ENCODE assay signal across 16 cellular contexts in the genomic region with DNA sequence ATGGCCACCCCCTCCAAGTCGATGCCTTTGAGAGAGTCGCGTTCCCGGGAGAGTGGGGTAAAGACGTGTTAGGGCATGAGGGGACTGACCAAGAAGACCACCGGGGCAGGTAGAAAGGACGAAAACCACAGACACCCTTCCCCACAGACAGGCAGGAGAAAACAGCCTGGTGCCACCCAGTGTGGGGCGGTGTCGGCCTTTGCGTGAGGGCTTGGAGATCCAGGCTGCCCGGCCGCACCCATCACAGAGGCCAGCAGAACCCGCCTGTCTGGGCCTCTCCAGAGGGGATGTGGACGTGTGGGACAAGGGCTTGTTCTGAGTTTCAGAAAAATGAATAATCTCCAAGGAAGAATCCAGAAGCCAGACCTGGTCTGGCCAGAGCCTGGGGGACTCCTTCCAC. TPM values are rescaled to one million over a fixed set of nuclear protein-coding genes. Genes with fewer than 3 reads are reported as not detected.
A peak's percentile ranks its signal among the peaks of the same experiment; 100 is the strongest.
DNase-seq lines count a peak whose midpoint lies in the region; ATAC-seq and TF ChIP-seq lines count a peak whose summit lies in the region.
"Had no signal": no experiment of that assay in that cellular context is flagged by ENCODE, and none has a peak within 500 bp of the region (broad histone marks: within the 10 kb centered on the region; RNA-seq: fewer than 3 reads in every experiment).

No MANE protein-coding gene starts in this region.

- POLR2A ChIA-PET in WTC11 (lab: Charles Lee), result interaction anchor here (1.0 kb wide), 1 partner anchor 137 kb away, joined by 4 read pairs; no protein-coding TSS in a partner anchor

- intact Hi-C loops in dendritic cell treated with granulocyte-macrophage colony-stimulating factor and Interleukin-4, amounts not matched to agents 40 ng/mL and 50 ng/mL, for 4 days (cut with micrococcal nuclease), result no loop called here

- ATAC-seq in WTC11 (no peak), GM18867 (IDR thresholded peaks at IDR 0.05; ENCODE audit: unreplicated experiment) (no peak), GM18870 (IDR thresholded peaks at IDR 0.05; ENCODE audit: unreplicated experiment) (no peak)
- no peak for ATAC-seq in activated T-helper 17 cell treated with anti-CD3 and anti-CD28 coated beads, Interleukin-2, amount 50 U/mL, for 72 hours (replicated peaks)
- ATAC-seq: A549, HCT116 had no signal

- H3K27me3 Mint-ChIP-seq in WTC11 (ENCODE audit: low read depth), result peaks cover 3% of the 10 kb centered on the region; the same call in 1 of the 2 replicates
- no peaks in the 10 kb centered on the region for H3K27me3 Mint-ChIP-seq in dendritic cell treated with granulocyte-macrophage colony-stimulating factor and Interleukin-4, amounts not matched to agents 40 ng/mL and 50 ng/mL, for 4 days
- no peaks in the 10 kb centered on the region for H3K27me3 Mint-ChIP-seq in neural crest cell (ENCODE audit: low read depth)
- H3K27me3 Mint-ChIP-seq in type B pancreatic cell, result no peaks in the 10 kb centered on the region
- H3K27me3 Mint-ChIP-seq in activated T-helper 17 cell treated with anti-CD3 and anti-CD28 coated beads, Interleukin-2, amount 50 U/mL, for 72 hours, result no peaks in the 10 kb centered on the region

- no peak for TF ChIP-seq CTCF in WTC11 (IDR thresholded peaks at IDR 0.05)
- TF ChIP-seq CTCF in neural crest cell (conservative IDR thresholded peaks at IDR 0.05), result no peak
- TF ChIP-seq CTCF in type B pancreatic cell (conservative IDR thresholded peaks at IDR 0.05), result no peak

- H3K4me1 Mint-ChIP-seq in WTC11, result peaks cover 15% of the 10 kb centered on the region
- H3K4me1 Mint-ChIP-seq in dendritic cell treated with granulocyte-macrophage colony-stimulating factor and Interleukin-4, amounts not matched to agents 40 ng/mL and 50 ng/mL, for 4 days (ENCODE audit: low read depth), result peaks cover 83% of the 10 kb centered on the region
- peaks cover 55% of the 10 kb centered on the region for H3K4me1 Mint-ChIP-seq in neural crest cell
- H3K4me1 Mint-ChIP-seq in type B pancreatic cell (ENCODE audit: unreplicated experiment), result peaks cover 15% of the 10 kb centered on the region
- H3K4me1 Mint-ChIP-seq in activated T-helper 17 cell treated with anti-CD3 and anti-CD28 coated beads, Interleukin-2, amount 50 U/mL, for 72 hours, result no peaks in the 10 kb centered on the region
- H3K4me1 Mint-ChIP-seq: CD8-positive, alpha-beta memory T cell had no signal

- H3K27ac Mint-ChIP-seq in WTC11, result 0 out of 2 replicates have a peak overlapping the region, but pooled peaks have one; percentile 13
- peak overlapping the region; percentile 71 for H3K27ac Mint-ChIP-seq in dendritic cell treated with granulocyte-macrophage colony-stimulating factor and Interleukin-4, amounts not matched to agents 40 ng/mL and 50 ng/mL, for 4 days
- H3K27ac Mint-ChIP-seq in neural crest cell (ENCODE audit: unreplicated experiment), result peak overlapping the region; percentile 96
- H3K27ac Mint-ChIP-seq in type B pancreatic cell, result peak overlapping the region; percentile 41
- H3K27ac Mint-ChIP-seq in activated T-helper 17 cell treated with anti-CD3 and anti-CD28 coated beads, Interleukin-2, amount 50 U/mL, for 72 hours, result no peak overlapping the region
- H3K27ac Mint-ChIP-seq: CD8-positive, alpha-beta memory T cell had no signal

- no peak for DNase-seq in WTC11 (ENCODE audit: low spot score)
- no peak for DNase-seq in neural crest cell (ENCODE audit: low read depth, low spot score)
- no peak for DNase-seq in type B pancreatic cell (ENCODE audit: extremely low spot score, unreplicated experiment)
- DNase-seq in KBM-7, result no peak
- DNase-seq: Caco-2; CD8-positive, alpha-beta memory T cell; DMS53; GF-D8; GM23248; IMR-90 had no signal

- CTCF ChIA-PET in WTC11 (lab: Charles Lee), result interaction anchor here (0.8 to 4.7 kb wide), 8 partner anchors 8 to 39 kb away, joined by 3 to 37 read pairs (median 10); no protein-coding TSS in a partner anchor

- H3K4me3 Mint-ChIP-seq in WTC11 (no peak overlapping the region), neural crest cell (no peak overlapping the region), type B pancreatic cell (no peak overlapping the region)
- no peak overlapping the region for H3K4me3 Mint-ChIP-seq in dendritic cell treated with granulocyte-macrophage colony-stimulating factor and Interleukin-4, amounts not matched to agents 40 ng/mL and 50 ng/mL, for 4 days
- H3K4me3 Mint-ChIP-seq in activated T-helper 17 cell treated with anti-CD3 and anti-CD28 coated beads, Interleukin-2, amount 50 U/mL, for 72 hours, result no peak overlapping the region
- H3K4me3 Mint-ChIP-seq: CD8-positive, alpha-beta memory T cell had no signal

- H3K9me3 Mint-ChIP-seq in WTC11 (no peaks in the 10 kb centered on the region), neural crest cell (no peaks in the 10 kb centered on the region), type B pancreatic cell (no peaks in the 10 kb centered on the region)
- H3K9me3 Mint-ChIP-seq in dendritic cell treated with granulocyte-macrophage colony-stimulating factor and Interleukin-4, amounts not matched to agents 40 ng/mL and 50 ng/mL, for 4 days, result no peaks in the 10 kb centered on the region
- no peaks in the 10 kb centered on the region for H3K9me3 Mint-ChIP-seq in activated T-helper 17 cell treated with anti-CD3 and anti-CD28 coated beads, Interleukin-2, amount 50 U/mL, for 72 hours
- H3K9me3 Mint-ChIP-seq: CD8-positive, alpha-beta memory T cell had no signal

- in situ Hi-C loops in KBM-7 (cut with MboI; ENCODE audit: low pct_unique_long_range_greater_than_20kb, low sequenced_read_pairs), result no loop called here

- H3K36me3 Mint-ChIP-seq in WTC11, result no peaks in the 10 kb centered on the region
- H3K36me3 Mint-ChIP-seq in dendritic cell treated with granulocyte-macrophage colony-stimulating factor and Interleukin-4, amounts not matched to agents 40 ng/mL and 50 ng/mL, for 4 days (ENCODE audit: low read depth), result peaks cover 57% of the 10 kb centered on the region
- no peaks in the 10 kb centered on the region for H3K36me3 Mint-ChIP-seq in neural crest cell (ENCODE audit: low read depth)
- no peaks in the 10 kb centered on the region for H3K36me3 Mint-ChIP-seq in type B pancreatic cell
- no peaks in the 10 kb centered on the region for H3K36me3 Mint-ChIP-seq in activated T-helper 17 cell treated with anti-CD3 and anti-CD28 coated beads, Interleukin-2, amount 50 U/mL, for 72 hours (ENCODE audit: low read depth)
- H3K36me3 Mint-ChIP-seq: CD8-positive, alpha-beta memory T cell had no signal

TF ChIP-seq in WTC11, 78 proteins besides CTCF, POLR2A, EP300 and RAD21 (continues in another document):
- TF ChIP-seq ZBTB21 (CRISPR knock-in tag; IDR thresholded peaks at IDR 0.05; ENCODE audit: borderline replicate concordance) (no peak), ZBTB43 (CRISPR knock-in tag; IDR thresholded peaks at IDR 0.05) (no peak), ZNF138 (CRISPR knock-in tag; conservative IDR thresholded peaks at IDR 0.05) (no peak)
- TF ChIP-seq, protein P1, sequence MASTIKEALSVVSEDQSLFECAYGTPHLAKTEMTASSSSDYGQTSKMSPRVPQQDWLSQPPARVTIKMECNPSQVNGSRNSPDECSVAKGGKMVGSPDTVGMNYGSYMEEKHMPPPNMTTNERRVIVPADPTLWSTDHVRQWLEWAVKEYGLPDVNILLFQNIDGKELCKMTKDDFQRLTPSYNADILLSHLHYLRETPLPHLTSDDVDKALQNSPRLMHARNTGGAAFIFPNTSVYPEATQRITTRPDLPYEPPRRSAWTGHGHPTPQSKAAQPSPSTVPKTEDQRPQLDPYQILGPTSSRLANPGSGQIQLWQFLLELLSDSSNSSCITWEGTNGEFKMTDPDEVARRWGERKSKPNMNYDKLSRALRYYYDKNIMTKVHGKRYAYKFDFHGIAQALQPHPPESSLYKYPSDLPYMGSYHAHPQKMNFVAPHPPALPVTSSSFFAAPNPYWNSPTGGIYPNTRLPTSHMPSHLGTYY (CRISPR knock-in tag; IDR thresholded peaks at IDR 0.05), result no peak

RNA-seq across cellular contexts. Expression of gene DAGLA, which starts 30.8 kb away (rescaled TPM):
- 3.1 to 3.4 TPM (median 3.4 TPM) in 3 replicates for total RNA-seq in WTC11 (2021)
- total RNA-seq in neural crest cell, result 19.7 and 21.0 TPM in 2 replicates
- 5.5 and 7.8 TPM in 2 replicates for total RNA-seq in type B pancreatic cell (ENCODE audit: low replicate concordance)
- total RNA-seq in activated T-helper 17 cell treated with anti-CD3 and anti-CD28 coated beads, Interleukin-2, amount 50 U/mL, for 72 hours, result under 1 TPM; 0.11 to 0.13 TPM

RNA-seq across cellular contexts. Expression of gene MYRF, which starts 41.4 kb away (rescaled TPM):
- total RNA-seq in WTC11 (2021), result 4.9 to 5.9 TPM (median 5.2 TPM) in 3 replicates
- total RNA-seq in neural crest cell, result 3.5 and 3.9 TPM in 2 replicates
- 29.6 and 62.1 TPM in 2 replicates for total RNA-seq in type B pancreatic cell (ENCODE audit: low replicate concordance)
- total RNA-seq in activated T-helper 17 cell treated with anti-CD3 and anti-CD28 coated beads, Interleukin-2, amount 50 U/mL, for 72 hours, result 1 to 10 TPM; 1.2 to 5.9 TPM
- total RNA-seq: GM23248 had no signal
